In the genomic region with DNA sequence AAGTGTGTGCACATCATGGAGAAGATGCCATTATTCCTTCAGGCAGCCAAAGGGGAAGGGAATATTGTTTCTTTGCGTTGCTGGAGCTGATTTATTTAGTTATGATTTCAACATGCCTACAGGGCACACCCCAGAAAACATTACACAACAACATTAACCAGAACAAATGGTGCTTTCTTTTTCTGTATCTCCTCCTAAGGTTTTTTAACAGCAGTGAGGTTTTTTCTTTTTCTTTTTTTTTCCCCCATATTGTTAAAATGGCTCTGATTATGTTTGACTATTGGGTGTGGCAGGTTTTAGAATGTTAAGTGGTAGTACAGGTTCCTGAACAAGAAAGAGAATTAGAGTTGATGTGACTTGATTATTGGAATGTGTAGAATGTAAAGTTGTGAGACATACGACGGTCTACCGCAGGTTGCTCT, we compare ENCODE assay signal across 11 cellular contexts.
DNase-seq lines count a peak whose midpoint lies in the region; FAIRE-seq and TF ChIP-seq lines count a peak whose summit lies in the region.
"Had no signal": no experiment of that assay in that cellular context is flagged by ENCODE, and none has a peak within 500 bp of the region (broad histone marks: within the 10 kb centered on the region; RNA-seq: fewer than 3 reads in every experiment).

No MANE protein-coding gene starts in this region.

- DNase-seq in EH (ENCODE audit: low read depth) (peak; percentile 42), OCI-M1 (lab: John Stamatoyannopoulos, UW) (peak; percentile 16), fibroblast of the conjunctiva (ENCODE audit: low read depth) (peak; percentile 77), prostate gland (ENCODE audit: low spot score) (peak; percentile 54), GM19239 (ENCODE audit: insufficient read length, low spot score) (no peak), NCI-H446 (lab: John Stamatoyannopoulos, UW) (no peak), NCI-H1417 treated with DMSO at 0.1 percent for 48 hours (lab: John Stamatoyannopoulos, UW) (no peak)
- no peak for DNase-seq in activated naive CD4-positive, alpha-beta T cell (lab: John Stamatoyannopoulos, UW)
- DNase-seq: activated CD4-positive, alpha-beta memory T cell treated with anti-CD3 and anti-CD28 coated beads for 36 hours; KG1; stimulated activated naive CD8-positive, alpha-beta T cell treated with anti-CD3 and anti-CD28 coated beads, Interleukin-15, amount 100 ng/mL, for 72 hours had no signal

- no peak for TF ChIP-seq CTCF in prostate gland (IDR thresholded peaks at IDR 0.05)

- H3K4me3 ChIP-seq in prostate gland, result no peak overlapping the region

- FAIRE-seq in GM19239 (lab: Jason Lieb, UNC), result no peak

- 30% methylated on average over 4 of the region's 4 CpGs for WGBS in prostate gland

- H3K27me3 ChIP-seq in prostate gland (replicated peaks; ENCODE audit: insufficient read depth), result no peaks in the 10 kb centered on the region

- no peaks in the 10 kb centered on the region for H3K36me3 ChIP-seq in prostate gland

- intact Hi-C loops in prostate gland (cut with DNase I), result no loop called here

- peak overlapping the region; percentile 17 to 34 for H3K27ac ChIP-seq in prostate gland

- no peak for TF ChIP-seq POLR2A in prostate gland (IDR thresholded peaks at IDR 0.05)

- no peaks in the 10 kb centered on the region for H3K9me3 ChIP-seq in prostate gland

- H3K4me1 ChIP-seq in prostate gland (replicated peaks), result no peaks in the 10 kb centered on the region

Comparison
In these comparisons a context has a peak if more than half of its experiments do, and no peak if none do; other contexts are left out.
1. DNase-seq: peak in EH (single experiment), OCI-M1 (single experiment), fibroblast of the conjunctiva (single experiment) and prostate gland (single experiment); none in GM19239 (single experiment), activated naive CD4-positive, alpha-beta T cell (0 of 4), NCI-H446 (0 of 2) and NCI-H1417 treated with DMSO at 0.1 percent for 48 hours (single experiment).